8 cellular contexts compared by ENCODE assay signal in the genomic region with DNA sequence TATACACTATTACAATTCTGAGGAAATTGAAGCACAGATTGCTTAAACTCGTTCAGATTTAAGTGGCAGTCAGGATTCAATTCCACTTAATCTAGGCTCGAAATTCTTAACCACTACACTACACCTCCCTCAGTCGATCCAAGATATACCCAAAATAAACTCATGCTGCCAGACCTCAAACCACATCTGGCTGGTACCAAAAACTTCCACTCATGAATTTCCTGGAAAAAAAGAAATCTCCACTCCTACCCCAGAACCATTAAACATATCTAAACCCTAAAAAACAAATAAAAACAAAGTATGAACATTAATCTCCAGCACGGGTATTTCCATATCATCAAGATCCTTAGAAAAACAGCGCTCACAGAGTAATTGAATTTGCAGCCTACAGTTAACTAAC. TPM values are rescaled to one million over a fixed set of nuclear protein-coding genes. Genes with fewer than 3 reads are reported as not detected.
DNase-seq lines count a peak whose midpoint lies in the region; ATAC-seq, FAIRE-seq and TF ChIP-seq lines count a peak whose summit lies in the region.

No MANE protein-coding gene starts in this region.

- H3K36me3 ChIP-seq in CD8-positive, alpha-beta T cell (ENCODE audit: insufficient read depth, low read length), result no peaks in the 10 kb centered on the region
- H3K36me3 ChIP-seq in MG63, result peaks cover 39% of the 10 kb centered on the region
- H3K36me3 ChIP-seq in neural progenitor cell, result no peaks in the 10 kb centered on the region

- no peaks in the 10 kb centered on the region for H3K9me3 ChIP-seq in CD8-positive, alpha-beta T cell (ENCODE audit: low read length)
- H3K9me3 ChIP-seq in MG63 (peaks cover 33% of the 10 kb centered on the region), neural progenitor cell (ENCODE audit: low read depth) (no peaks in the 10 kb centered on the region)

- FAIRE-seq in D721Med (lab: Jason Lieb, UNC), result no peak

- peaks cover 60% of the 10 kb centered on the region for H3K79me2 ChIP-seq in neural progenitor cell (ENCODE audit: low read depth)

- peak overlapping the region; percentile 79 for H3K4me2 ChIP-seq in neural progenitor cell

- peak overlapping the region; percentile 47 for H3K9ac ChIP-seq in neural progenitor cell

- H3K9me3 Mint-ChIP-seq in CD8-positive, alpha-beta T cell, result no peaks in the 10 kb centered on the region
- peaks cover 58% of the 10 kb centered on the region for H3K9me3 Mint-ChIP-seq in neural progenitor cell

- peaks cover 3% of the 10 kb centered on the region for H4K20me1 ChIP-seq in neural progenitor cell (ENCODE audit: low read depth)

- H3K4me1 Mint-ChIP-seq in CD8-positive, alpha-beta T cell (ENCODE audit: low read depth), result peaks cover 38% of the 10 kb centered on the region
- H3K4me1 Mint-ChIP-seq in neural progenitor cell, result peaks cover 11% of the 10 kb centered on the region

- intact Hi-C loops in CD8-positive, alpha-beta T cell (cut with DNase I, micrococcal nuclease), result loop anchor here (2.0 to 10.0 kb wide), 5 partner anchors 39 to 339 kb away; partner anchors contain the start of genes ZNF527 (in 1 of the 2), ZNF573 (in 1 of the 2) and ZNF793 (in 1 of the 2)
- intact Hi-C loops in dorsolateral prefrontal cortex (cut with DNase I), result loop anchor here in 1 of 2 donors (2.0 kb wide), 1 partner anchor 39 kb away; no protein-coding TSS in a partner anchor

- H3F3A ChIP-seq in neural progenitor cell (ENCODE audit: low read depth), result peaks cover 32% of the 10 kb centered on the region

- peaks cover 30% of the 10 kb centered on the region for H3K36me3 Mint-ChIP-seq in CD8-positive, alpha-beta T cell
- peaks cover 34% of the 10 kb centered on the region for H3K36me3 Mint-ChIP-seq in neural progenitor cell

- peak overlapping the region; percentile 96 for H3K27ac Mint-ChIP-seq in CD8-positive, alpha-beta T cell
- peak overlapping the region; percentile 44 for H3K27ac Mint-ChIP-seq in neural progenitor cell

- ATAC-seq in CD8-positive, alpha-beta T cell, result no peak
- no peak for ATAC-seq in GM21717 (IDR thresholded peaks at IDR 0.05; ENCODE audit: unreplicated experiment)

- no peak overlapping the region for H3K27ac ChIP-seq in CD8-positive, alpha-beta T cell (ENCODE audit: low read depth, low read length)
- peak overlapping the region in 48 of 59 donors; percentile 88 to 99 (median 96) for H3K27ac ChIP-seq in dorsolateral prefrontal cortex
- H3K27ac ChIP-seq in neural progenitor cell, result peak overlapping the region; percentile 62

- TF ChIP-seq CTCF in CD8-positive, alpha-beta T cell (IDR thresholded peaks at IDR 0.05), result no peak
- TF ChIP-seq CTCF in dorsolateral prefrontal cortex (IDR thresholded peaks at IDR 0.05 in 54 of 56, conservative IDR thresholded peaks at IDR 0.05 in 2 of 56; ENCODE audit: low read depth in 1 of 56, partially characterized antibody in 56 of 56) (no peak), neural progenitor cell (IDR thresholded peaks at IDR 0.05) (no peak), D721Med (IDR thresholded peaks at IDR 0.05; ENCODE audit: insufficient read depth, missing control alignments) (no peak)

- peak overlapping the region; percentile 81 for H3K4me3 ChIP-seq in CD8-positive, alpha-beta T cell (ENCODE audit: low read depth, low read length)
- H3K4me3 ChIP-seq in MG63 (peak overlapping the region; percentile 79), dorsolateral prefrontal cortex (peak overlapping the region; percentile 58 to 99 (median 86)), neural progenitor cell (peak overlapping the region; percentile 68)

- no peaks in the 10 kb centered on the region for H3K27me3 Mint-ChIP-seq in CD8-positive, alpha-beta T cell (ENCODE audit: low read depth)
- H3K27me3 Mint-ChIP-seq in neural progenitor cell (ENCODE audit: insufficient read depth, low read depth), result peaks cover 4% of the 10 kb centered on the region

- H3K4me1 ChIP-seq in CD8-positive, alpha-beta T cell (ENCODE audit: insufficient read depth, low read length), result peaks cover 12% of the 10 kb centered on the region
- H3K4me1 ChIP-seq in neural progenitor cell, result peaks cover 15% of the 10 kb centered on the region

- CTCF ChIA-PET in CD8-positive, alpha-beta T cell (lab: Charles Lee), result no interaction called here

- H2AFZ ChIP-seq in neural progenitor cell (replicated peaks), result peak overlapping the region; percentile 77

- no peak for DNase-seq in CD8-positive, alpha-beta T cell
- no peak for DNase-seq in MG63
- no peak for DNase-seq in dorsolateral prefrontal cortex
- DNase-seq in neural progenitor cell (ENCODE audit: low spot score), result no peak
- no peak for DNase-seq in activated CD8-positive, alpha-beta memory T cell treated with anti-CD3 and anti-CD28 coated beads, Interleukin-2, amount 50 U/mL, for 4 hours
- DNase-seq in A172 (ENCODE audit: low spot score), result no peak
- no peak for DNase-seq in D721Med (ENCODE audit: insufficient read length, low spot score)

- peak overlapping the region; percentile 95 for H3K4me3 Mint-ChIP-seq in CD8-positive, alpha-beta T cell
- H3K4me3 Mint-ChIP-seq in neural progenitor cell, result peak overlapping the region; percentile 89

- POLR2A ChIA-PET in CD8-positive, alpha-beta T cell (lab: Charles Lee), result interaction anchor here (0.9 to 2.2 kb wide), 2 partner anchors 59 to 105 kb away, joined by 4 to 7 read pairs; partner anchors contain the start of genes ZNF540 and ZNF571

- no peaks in the 10 kb centered on the region for H3K27me3 ChIP-seq in CD8-positive, alpha-beta T cell (ENCODE audit: insufficient read depth, low read length)
- H3K27me3 ChIP-seq in MG63 (no peaks in the 10 kb centered on the region), dorsolateral prefrontal cortex (no peaks in the 10 kb centered on the region), neural progenitor cell (no peaks in the 10 kb centered on the region)

RNA-seq across cellular contexts. Expression of gene ZFP30, which starts 1.1 kb away (rescaled TPM):
- total RNA-seq in CD8-positive, alpha-beta T cell, result 10 to 100 TPM; 16.9 to 20.0 TPM
- total RNA-seq in MG63 (2014; rRNA removed; shearing (Covaris generic); ENCODE audit: low replicate concordance), result 27.0 and 30.2 TPM in 2 replicates
- total RNA-seq in dorsolateral prefrontal cortex, result 10 to 100 TPM; 16.4 to 33.6 (median 24.3) TPM
- 32.0 and 39.6 TPM in 2 replicates for total RNA-seq in neural progenitor cell (ENCODE audit: low replicate concordance)
- 10.0 and 10.1 TPM in 2 replicates for total RNA-seq in A172 (2014; rRNA removed; shearing (Covaris generic))

RNA-seq across cellular contexts. Expression of gene ZNF540, which starts 59.4 kb away (rescaled TPM):
- 10 to 100 TPM; 17.8 to 20.1 TPM for total RNA-seq in CD8-positive, alpha-beta T cell
- total RNA-seq in MG63 (2014; rRNA removed; shearing (Covaris generic); ENCODE audit: low replicate concordance), result 0.12 TPM in 1 of 2 replicates, not detected in the other
- total RNA-seq in dorsolateral prefrontal cortex (10 to 100 TPM; 15.8 to 44.6 (median 29.0) TPM), neural progenitor cell (ENCODE audit: low replicate concordance) (0.11 and 0.40 TPM in 2 replicates)
- 0.07 and 0.14 TPM in 2 replicates for total RNA-seq in A172 (2014; rRNA removed; shearing (Covaris generic))

RNA-seq across cellular contexts. Expression of gene ZNF571, which starts 59.5 kb away (rescaled TPM):
- total RNA-seq in CD8-positive, alpha-beta T cell, result 10 to 100 TPM; 30.5 to 30.8 TPM
- total RNA-seq in MG63 (2014; rRNA removed; shearing (Covaris generic); ENCODE audit: low replicate concordance), result 3.0 and 13.6 TPM in 2 replicates
- total RNA-seq in dorsolateral prefrontal cortex, result 10 to 100 TPM in 102 of 120 experiments, 1 to 10 TPM in 18; 6.7 to 27.7 (median 12.5) TPM
- 7.9 and 8.0 TPM in 2 replicates for total RNA-seq in neural progenitor cell (ENCODE audit: low replicate concordance)
- total RNA-seq in A172 (2014; rRNA removed; shearing (Covaris generic)), result 1.9 and 6.2 TPM in 2 replicates

Comparison
In these comparisons a context has a peak if more than half of its experiments do, and no peak if none do; other contexts are left out.
1. RNA of gene ZNF540, which starts 59.4 kb away (total RNA-seq): 15.8 to 44.6 TPM in dorsolateral prefrontal cortex and 17.8 to 20.1 TPM in CD8-positive, alpha-beta T cell; 0.11 to 0.40 TPM in neural progenitor cell, 0.07 to 0.14 TPM in A172 and 0.12 TPM in MG63; every median in the first group is over 10 times any median in the second.
2. Peak in every context shown above with its lines, with median percentiles within 50 percentile points of each other: H3K4me3 ChIP-seq.